ENCODE assay signal across 11 cellular contexts in genomic region chr19:45972944-45973525, GRCh38. TPM values are rescaled to one million over a fixed set of nuclear protein-coding genes. Genes with fewer than 3 reads are reported as not detected.
DNase-seq lines count a peak whose midpoint lies in the region; ATAC-seq and TF ChIP-seq lines count a peak whose summit lies in the region.
"Had no signal": no experiment of that assay in that cellular context is flagged by ENCODE, and none has a peak within 500 bp of the region (broad histone marks: within the 10 kb centered on the region; RNA-seq: fewer than 3 reads in every experiment).

No MANE protein-coding gene starts in this region.

- peaks cover 8 to 17% of the 10 kb centered on the region in 2 donors for H3K4me1 Mint-ChIP-seq in natural killer cell

- no peaks in the 10 kb centered on the region for H3K36me3 Mint-ChIP-seq in natural killer cell
- H3K36me3 Mint-ChIP-seq: CD4-positive, CD25-positive, alpha-beta regulatory T cell had no signal

- peak overlapping the region; percentile 67 for H3K4me3 ChIP-seq in left ventricle myocardium inferior
- H3K4me3 ChIP-seq in vagina, result peak overlapping the region; percentile 31 to 35

- no peak for TF ChIP-seq CTCF in left ventricle myocardium inferior (IDR thresholded peaks at IDR 0.05; ENCODE audit: borderline replicate concordance)
- no peak for TF ChIP-seq CTCF in natural killer cell (IDR thresholded peaks at IDR 0.05)
- no peak for TF ChIP-seq CTCF in vagina (IDR thresholded peaks at IDR 0.05)

- H3K9me3 ChIP-seq in left ventricle myocardium inferior (replicated peaks) (no peaks in the 10 kb centered on the region), vagina (no peaks in the 10 kb centered on the region)

- DNase-seq in left ventricle myocardium inferior (no peak), left cardiac atrium (no peak), ecto neural progenitor cell (ENCODE audit: low spot score) (peak; percentile 66), natural killer cell (no peak), vagina (ENCODE audit: extremely low spot score in 2 of 2) (no peak), middle frontal gyrus (ENCODE audit: extremely low spot score, low spot score) (no peak), NCI-H510A treated with DMSO at 0.1 percent for 48 hours (lab: John Stamatoyannopoulos, UW) (no peak), NCI-H2171 treated with DMSO at 0.1 percent for 48 hours (lab: John Stamatoyannopoulos, UW) (no peak)

- H3K36me3 ChIP-seq in left ventricle myocardium inferior (no peaks in the 10 kb centered on the region), vagina (no peaks in the 10 kb centered on the region)

- ATAC-seq in left cardiac atrium (no peak), natural killer cell (no peak)

- no peaks in the 10 kb centered on the region for H3K9me3 Mint-ChIP-seq in natural killer cell

- H3K4me3 Mint-ChIP-seq in natural killer cell, result peak overlapping the region; percentile 49

- H3K27ac ChIP-seq in left ventricle myocardium inferior (replicated peaks) (peak overlapping the region; percentile 88), vagina (peak overlapping the region; percentile 59)
- H3K27ac ChIP-seq: KMS-11 had no signal

- peak overlapping the region in 1 of 2 donors; percentile 31 for H3K27ac Mint-ChIP-seq in natural killer cell

- H3K27me3 Mint-ChIP-seq in natural killer cell (ENCODE audit: low read depth in 2 of 2), result peaks cover 64 to 68% of the 10 kb centered on the region in 2 donors

- intact Hi-C loops in left ventricle myocardium inferior (cut with micrococcal nuclease), result no loop called here
- intact Hi-C loops in left cardiac atrium (cut with DNase I), result no loop called here
- intact Hi-C loops in natural killer cell (cut with micrococcal nuclease), result no loop called here
- intact Hi-C loops in vagina (cut with DNase I), result no loop called here

- H3K27me3 ChIP-seq in left ventricle myocardium inferior (ENCODE audit: low read depth) (peaks cover 95% of the 10 kb centered on the region), vagina (no peaks in the 10 kb centered on the region)

- peaks cover 31% of the 10 kb centered on the region for H3K4me1 ChIP-seq in left ventricle myocardium inferior
- no peaks in the 10 kb centered on the region for H3K4me1 ChIP-seq in vagina

- TF ChIP-seq POLR2A in vagina (IDR thresholded peaks at IDR 0.05), result no peak

RNA-seq across cellular contexts. Expression of gene NOVA2, which starts 0.6 kb away (rescaled TPM):
- 5.0 TPM for total RNA-seq in left ventricle myocardium inferior
- total RNA-seq in left cardiac atrium, result 1 to 10 TPM; 4.2 to 5.8 TPM
- total RNA-seq in natural killer cell, result not detected
- total RNA-seq in vagina, result 1.5 TPM
- total RNA-seq: CD4-positive, CD25-positive, alpha-beta regulatory T cell had no signal

RNA-seq across cellular contexts. Expression of gene CCDC61, which starts 22.2 kb away (rescaled TPM):
- 8.7 TPM for total RNA-seq in left ventricle myocardium inferior
- total RNA-seq in left cardiac atrium, result 10 to 100 TPM; 10.0 to 10.8 TPM
- total RNA-seq in natural killer cell, result 10 to 100 TPM; 10.6 to 16.9 (median 14.6) TPM
- total RNA-seq in vagina, result 36.3 TPM

RNA-seq across cellular contexts. Expression of gene PGLYRP1, which starts 49.8 kb away (rescaled TPM):
- total RNA-seq in left ventricle myocardium inferior (not detected), left cardiac atrium (under 1 TPM in 1 of 2 donors, not detected in 1; 0.32 TPM), natural killer cell (under 1 TPM in 1 of 3 donors, not detected in 2; 0.55 TPM), vagina (not detected)
- total RNA-seq: CD4-positive, CD25-positive, alpha-beta regulatory T cell; chondrocyte had no signal

RNA-seq across cellular contexts. Expression of gene NANOS2, which starts 58.5 kb away (rescaled TPM):
- not detected for total RNA-seq in left ventricle myocardium inferior
- total RNA-seq in left cardiac atrium, result not detected
- not detected for total RNA-seq in natural killer cell
- total RNA-seq in vagina, result not detected
- total RNA-seq: CD4-positive, CD25-positive, alpha-beta regulatory T cell; chondrocyte had no signal
